ENCODE assay signal across 2 cellular contexts in the genomic region with DNA sequence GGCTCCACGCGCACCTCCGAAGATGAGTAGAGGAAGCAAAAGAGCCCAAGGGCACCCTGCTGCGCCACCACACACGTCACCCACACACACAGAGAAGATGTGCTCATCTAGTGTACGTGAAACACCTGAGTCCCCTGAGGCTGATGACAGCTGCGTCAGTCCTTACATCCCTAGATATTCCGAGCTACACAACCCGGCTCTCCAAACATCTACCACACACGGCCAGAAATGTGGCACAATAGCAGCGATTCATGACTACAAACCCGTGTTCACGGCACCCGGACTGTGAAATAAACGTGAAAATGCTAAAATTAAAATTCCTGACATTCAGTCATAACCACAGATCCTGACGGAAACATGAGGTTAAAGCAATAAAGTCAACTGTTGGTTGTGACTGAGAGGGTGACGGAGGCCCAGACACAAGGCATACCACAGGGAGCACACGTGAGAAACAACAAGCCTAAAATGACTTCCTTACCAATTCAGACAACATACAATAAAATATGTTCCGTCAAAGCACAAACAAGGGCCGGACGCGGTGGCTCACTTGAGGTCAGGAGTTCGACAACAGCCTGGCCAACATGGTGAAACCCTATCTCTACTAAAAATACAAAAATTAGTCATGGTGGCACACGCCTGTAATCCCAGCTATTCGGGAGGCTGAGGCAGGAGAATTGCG.
TF ChIP-seq lines count a peak whose summit lies in the region.

No MANE protein-coding gene starts in this region.

TF ChIP-seq in WTC11, 78 proteins besides CTCF, POLR2A, EP300 and RAD21:
- TF ChIP-seq, protein P1, sequence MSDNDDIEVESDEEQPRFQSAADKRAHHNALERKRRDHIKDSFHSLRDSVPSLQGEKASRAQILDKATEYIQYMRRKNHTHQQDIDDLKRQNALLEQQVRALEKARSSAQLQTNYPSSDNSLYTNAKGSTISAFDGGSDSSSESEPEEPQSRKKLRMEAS (CRISPR knock-in tag; IDR thresholded peaks at IDR 0.05) = no peak
- TF ChIP-seq ZNF121 (CRISPR knock-in tag; IDR thresholded peaks at IDR 0.05) (no peak), GABPB1 (CRISPR knock-in tag; IDR thresholded peaks at IDR 0.05) (no peak), ZNF671 (CRISPR knock-in tag; IDR thresholded peaks at IDR 0.05) (no peak), PRRX2 (CRISPR knock-in tag; IDR thresholded peaks at IDR 0.05) (no peak), TEAD1 (CRISPR knock-in tag; IDR thresholded peaks at IDR 0.05) (no peak), RELA (CRISPR knock-in tag; IDR thresholded peaks at IDR 0.05; ENCODE audit: borderline replicate concordance) (no peak), GRHL2 (CRISPR knock-in tag; IDR thresholded peaks at IDR 0.05; ENCODE audit: insufficient replicate concordance, severe bottlenecking) (no peak), ZBTB21 (CRISPR knock-in tag; IDR thresholded peaks at IDR 0.05; ENCODE audit: borderline replicate concordance) (no peak)
- TF ChIP-seq, protein P2, sequence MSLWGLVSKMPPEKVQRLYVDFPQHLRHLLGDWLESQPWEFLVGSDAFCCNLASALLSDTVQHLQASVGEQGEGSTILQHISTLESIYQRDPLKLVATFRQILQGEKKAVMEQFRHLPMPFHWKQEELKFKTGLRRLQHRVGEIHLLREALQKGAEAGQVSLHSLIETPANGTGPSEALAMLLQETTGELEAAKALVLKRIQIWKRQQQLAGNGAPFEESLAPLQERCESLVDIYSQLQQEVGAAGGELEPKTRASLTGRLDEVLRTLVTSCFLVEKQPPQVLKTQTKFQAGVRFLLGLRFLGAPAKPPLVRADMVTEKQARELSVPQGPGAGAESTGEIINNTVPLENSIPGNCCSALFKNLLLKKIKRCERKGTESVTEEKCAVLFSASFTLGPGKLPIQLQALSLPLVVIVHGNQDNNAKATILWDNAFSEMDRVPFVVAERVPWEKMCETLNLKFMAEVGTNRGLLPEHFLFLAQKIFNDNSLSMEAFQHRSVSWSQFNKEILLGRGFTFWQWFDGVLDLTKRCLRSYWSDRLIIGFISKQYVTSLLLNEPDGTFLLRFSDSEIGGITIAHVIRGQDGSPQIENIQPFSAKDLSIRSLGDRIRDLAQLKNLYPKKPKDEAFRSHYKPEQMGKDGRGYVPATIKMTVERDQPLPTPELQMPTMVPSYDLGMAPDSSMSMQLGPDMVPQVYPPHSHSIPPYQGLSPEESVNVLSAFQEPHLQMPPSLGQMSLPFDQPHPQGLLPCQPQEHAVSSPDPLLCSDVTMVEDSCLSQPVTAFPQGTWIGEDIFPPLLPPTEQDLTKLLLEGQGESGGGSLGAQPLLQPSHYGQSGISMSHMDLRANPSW (CRISPR knock-in tag; conservative IDR thresholded peaks at IDR 0.05; ENCODE audit: low read depth) = no peak
- TF ChIP-seq, protein P3, sequence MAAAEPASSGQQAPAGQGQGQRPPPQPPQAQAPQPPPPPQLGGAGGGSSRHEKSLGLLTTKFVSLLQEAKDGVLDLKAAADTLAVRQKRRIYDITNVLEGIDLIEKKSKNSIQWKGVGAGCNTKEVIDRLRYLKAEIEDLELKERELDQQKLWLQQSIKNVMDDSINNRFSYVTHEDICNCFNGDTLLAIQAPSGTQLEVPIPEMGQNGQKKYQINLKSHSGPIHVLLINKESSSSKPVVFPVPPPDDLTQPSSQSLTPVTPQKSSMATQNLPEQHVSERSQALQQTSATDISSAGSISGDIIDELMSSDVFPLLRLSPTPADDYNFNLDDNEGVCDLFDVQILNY (CRISPR knock-in tag; IDR thresholded peaks at IDR 0.05) = no peak
- TF ChIP-seq, protein P4, sequence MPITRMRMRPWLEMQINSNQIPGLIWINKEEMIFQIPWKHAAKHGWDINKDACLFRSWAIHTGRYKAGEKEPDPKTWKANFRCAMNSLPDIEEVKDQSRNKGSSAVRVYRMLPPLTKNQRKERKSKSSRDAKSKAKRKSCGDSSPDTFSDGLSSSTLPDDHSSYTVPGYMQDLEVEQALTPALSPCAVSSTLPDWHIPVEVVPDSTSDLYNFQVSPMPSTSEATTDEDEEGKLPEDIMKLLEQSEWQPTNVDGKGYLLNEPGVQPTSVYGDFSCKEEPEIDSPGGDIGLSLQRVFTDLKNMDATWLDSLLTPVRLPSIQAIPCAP (CRISPR knock-in tag; IDR thresholded peaks at IDR 0.05) = no peak

TF ChIP-seq in H1, 55 proteins besides CTCF, POLR2A, EP300 and RAD21:
- no peak for TF ChIP-seq HDAC6 (IDR thresholded peaks at IDR 0.05; ENCODE audit: low read depth, low read length)
- TF ChIP-seq, protein P5, sequence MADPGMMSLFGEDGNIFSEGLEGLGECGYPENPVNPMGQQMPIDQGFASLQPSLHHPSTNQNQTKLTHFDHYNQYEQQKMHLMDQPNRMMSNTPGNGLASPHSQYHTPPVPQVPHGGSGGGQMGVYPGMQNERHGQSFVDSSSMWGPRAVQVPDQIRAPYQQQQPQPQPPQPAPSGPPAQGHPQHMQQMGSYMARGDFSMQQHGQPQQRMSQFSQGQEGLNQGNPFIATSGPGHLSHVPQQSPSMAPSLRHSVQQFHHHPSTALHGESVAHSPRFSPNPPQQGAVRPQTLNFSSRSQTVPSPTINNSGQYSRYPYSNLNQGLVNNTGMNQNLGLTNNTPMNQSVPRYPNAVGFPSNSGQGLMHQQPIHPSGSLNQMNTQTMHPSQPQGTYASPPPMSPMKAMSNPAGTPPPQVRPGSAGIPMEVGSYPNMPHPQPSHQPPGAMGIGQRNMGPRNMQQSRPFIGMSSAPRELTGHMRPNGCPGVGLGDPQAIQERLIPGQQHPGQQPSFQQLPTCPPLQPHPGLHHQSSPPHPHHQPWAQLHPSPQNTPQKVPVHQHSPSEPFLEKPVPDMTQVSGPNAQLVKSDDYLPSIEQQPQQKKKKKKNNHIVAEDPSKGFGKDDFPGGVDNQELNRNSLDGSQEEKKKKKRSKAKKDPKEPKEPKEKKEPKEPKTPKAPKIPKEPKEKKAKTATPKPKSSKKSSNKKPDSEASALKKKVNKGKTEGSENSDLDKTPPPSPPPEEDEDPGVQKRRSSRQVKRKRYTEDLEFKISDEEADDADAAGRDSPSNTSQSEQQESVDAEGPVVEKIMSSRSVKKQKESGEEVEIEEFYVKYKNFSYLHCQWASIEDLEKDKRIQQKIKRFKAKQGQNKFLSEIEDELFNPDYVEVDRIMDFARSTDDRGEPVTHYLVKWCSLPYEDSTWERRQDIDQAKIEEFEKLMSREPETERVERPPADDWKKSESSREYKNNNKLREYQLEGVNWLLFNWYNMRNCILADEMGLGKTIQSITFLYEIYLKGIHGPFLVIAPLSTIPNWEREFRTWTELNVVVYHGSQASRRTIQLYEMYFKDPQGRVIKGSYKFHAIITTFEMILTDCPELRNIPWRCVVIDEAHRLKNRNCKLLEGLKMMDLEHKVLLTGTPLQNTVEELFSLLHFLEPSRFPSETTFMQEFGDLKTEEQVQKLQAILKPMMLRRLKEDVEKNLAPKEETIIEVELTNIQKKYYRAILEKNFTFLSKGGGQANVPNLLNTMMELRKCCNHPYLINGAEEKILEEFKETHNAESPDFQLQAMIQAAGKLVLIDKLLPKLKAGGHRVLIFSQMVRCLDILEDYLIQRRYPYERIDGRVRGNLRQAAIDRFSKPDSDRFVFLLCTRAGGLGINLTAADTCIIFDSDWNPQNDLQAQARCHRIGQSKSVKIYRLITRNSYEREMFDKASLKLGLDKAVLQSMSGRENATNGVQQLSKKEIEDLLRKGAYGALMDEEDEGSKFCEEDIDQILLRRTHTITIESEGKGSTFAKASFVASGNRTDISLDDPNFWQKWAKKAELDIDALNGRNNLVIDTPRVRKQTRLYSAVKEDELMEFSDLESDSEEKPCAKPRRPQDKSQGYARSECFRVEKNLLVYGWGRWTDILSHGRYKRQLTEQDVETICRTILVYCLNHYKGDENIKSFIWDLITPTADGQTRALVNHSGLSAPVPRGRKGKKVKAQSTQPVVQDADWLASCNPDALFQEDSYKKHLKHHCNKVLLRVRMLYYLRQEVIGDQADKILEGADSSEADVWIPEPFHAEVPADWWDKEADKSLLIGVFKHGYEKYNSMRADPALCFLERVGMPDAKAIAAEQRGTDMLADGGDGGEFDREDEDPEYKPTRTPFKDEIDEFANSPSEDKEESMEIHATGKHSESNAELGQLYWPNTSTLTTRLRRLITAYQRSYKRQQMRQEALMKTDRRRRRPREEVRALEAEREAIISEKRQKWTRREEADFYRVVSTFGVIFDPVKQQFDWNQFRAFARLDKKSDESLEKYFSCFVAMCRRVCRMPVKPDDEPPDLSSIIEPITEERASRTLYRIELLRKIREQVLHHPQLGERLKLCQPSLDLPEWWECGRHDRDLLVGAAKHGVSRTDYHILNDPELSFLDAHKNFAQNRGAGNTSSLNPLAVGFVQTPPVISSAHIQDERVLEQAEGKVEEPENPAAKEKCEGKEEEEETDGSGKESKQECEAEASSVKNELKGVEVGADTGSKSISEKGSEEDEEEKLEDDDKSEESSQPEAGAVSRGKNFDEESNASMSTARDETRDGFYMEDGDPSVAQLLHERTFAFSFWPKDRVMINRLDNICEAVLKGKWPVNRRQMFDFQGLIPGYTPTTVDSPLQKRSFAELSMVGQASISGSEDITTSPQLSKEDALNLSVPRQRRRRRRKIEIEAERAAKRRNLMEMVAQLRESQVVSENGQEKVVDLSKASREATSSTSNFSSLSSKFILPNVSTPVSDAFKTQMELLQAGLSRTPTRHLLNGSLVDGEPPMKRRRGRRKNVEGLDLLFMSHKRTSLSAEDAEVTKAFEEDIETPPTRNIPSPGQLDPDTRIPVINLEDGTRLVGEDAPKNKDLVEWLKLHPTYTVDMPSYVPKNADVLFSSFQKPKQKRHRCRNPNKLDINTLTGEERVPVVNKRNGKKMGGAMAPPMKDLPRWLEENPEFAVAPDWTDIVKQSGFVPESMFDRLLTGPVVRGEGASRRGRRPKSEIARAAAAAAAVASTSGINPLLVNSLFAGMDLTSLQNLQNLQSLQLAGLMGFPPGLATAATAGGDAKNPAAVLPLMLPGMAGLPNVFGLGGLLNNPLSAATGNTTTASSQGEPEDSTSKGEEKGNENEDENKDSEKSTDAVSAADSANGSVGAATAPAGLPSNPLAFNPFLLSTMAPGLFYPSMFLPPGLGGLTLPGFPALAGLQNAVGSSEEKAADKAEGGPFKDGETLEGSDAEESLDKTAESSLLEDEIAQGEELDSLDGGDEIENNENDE (IDR thresholded peaks at IDR 0.05; ENCODE audit: insufficient replicate concordance, low read length) = no peak
- no peak for TF ChIP-seq RXRA (IDR thresholded peaks at IDR 0.05; ENCODE audit: insufficient read depth, low read depth, low read length)
- TF ChIP-seq TAF7 (optimal IDR thresholded peaks at IDR 0.05; ENCODE audit: borderline replicate concordance, low read depth, low read length) = no peak
- TF ChIP-seq SIX5 (IDR thresholded peaks at IDR 0.05; ENCODE audit: low read depth, low read length) = no peak
- no peak for TF ChIP-seq CHD2 (IDR thresholded peaks at IDR 0.05; ENCODE audit: low read length)
- TF ChIP-seq TEAD4 (IDR thresholded peaks at IDR 0.05; ENCODE audit: low read depth, low read length) = no peak
- TF ChIP-seq, protein P6, sequence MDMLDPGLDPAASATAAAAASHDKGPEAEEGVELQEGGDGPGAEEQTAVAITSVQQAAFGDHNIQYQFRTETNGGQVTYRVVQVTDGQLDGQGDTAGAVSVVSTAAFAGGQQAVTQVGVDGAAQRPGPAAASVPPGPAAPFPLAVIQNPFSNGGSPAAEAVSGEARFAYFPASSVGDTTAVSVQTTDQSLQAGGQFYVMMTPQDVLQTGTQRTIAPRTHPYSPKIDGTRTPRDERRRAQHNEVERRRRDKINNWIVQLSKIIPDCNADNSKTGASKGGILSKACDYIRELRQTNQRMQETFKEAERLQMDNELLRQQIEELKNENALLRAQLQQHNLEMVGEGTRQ (IDR thresholded peaks at IDR 0.05; ENCODE audit: low read length) = no peak
- no peak for TF ChIP-seq EGR1 (IDR thresholded peaks at IDR 0.05; ENCODE audit: borderline replicate concordance, low read depth, low read length)
- TF ChIP-seq NRF1 (IDR thresholded peaks at IDR 0.05; ENCODE audit: low read depth, low read length) = no peak
- TF ChIP-seq GABPA (IDR thresholded peaks at IDR 0.05; ENCODE audit: borderline replicate concordance, insufficient read depth, low read length) = no peak
- no peak for TF ChIP-seq KDM4A (IDR thresholded peaks at IDR 0.05; ENCODE audit: low read depth, low read length, severe bottlenecking)
- TF ChIP-seq HDAC2 (IDR thresholded peaks at IDR 0.05; ENCODE audit: borderline replicate concordance in 1 of 2, low read depth in 2 of 2, low read length in 2 of 2) = no peak
- no peak for TF ChIP-seq RFX5 (IDR thresholded peaks at IDR 0.05; ENCODE audit: borderline replicate concordance, low read depth, low read length)
